Comparison of ENCODE assay signal across 9 cellular contexts in genomic region chr3:120418446-120418845, GRCh38. TPM values are rescaled to one million over a fixed set of nuclear protein-coding genes. Genes with fewer than 3 reads are reported as not detected.
DNase-seq lines count a peak whose midpoint lies in the region; ATAC-seq and TF ChIP-seq lines count a peak whose summit lies in the region.
"Had no signal": no experiment of that assay in that cellular context is flagged by ENCODE, and none has a peak within 500 bp of the region (broad histone marks: within the 10 kb centered on the region; RNA-seq: fewer than 3 reads in every experiment).

No MANE protein-coding gene starts in this region.

- H2AFZ ChIP-seq in SK-N-SH (ENCODE audit: low read depth) (no peak overlapping the region), mesenchymal stem cell (ENCODE audit: low read depth, low read length) (no peak overlapping the region)

- ATAC-seq in SK-N-SH treated with all-trans-retinoic acid at 6 μM for 48 hours (no peak), GM21447 (IDR thresholded peaks at IDR 0.05; ENCODE audit: unreplicated experiment) (no peak), HG02885 (IDR thresholded peaks at IDR 0.05; ENCODE audit: poor library complexity, unreplicated experiment) (no peak)

- WGBS in SK-N-SH (ENCODE audit: low lambda C conversion rate) = 79% methylated on average over 7 of the region's 7 CpGs
- 52% methylated on average over 3 of the region's 7 CpGs for WGBS in mesenchymal stem cell

- peaks cover 21% of the 10 kb centered on the region for H3K79me1 ChIP-seq in mesenchymal stem cell (replicated peaks; ENCODE audit: low read length, poor library complexity, severe bottlenecking)

- CTCF ChIA-PET in SK-N-SH (lab: Yijun Ruan, JAX) = interaction anchor here (0.7 to 12.9 kb wide), 35 partner anchors 14 to 823 kb away, joined by 3 to 269 read pairs (median 6); partner anchors contain the start of genes FSTL1 and LRRC58

- H3K27ac ChIP-seq in SK-N-SH (ENCODE audit: low read depth in 2 of 2, low read length in 1 of 2) = peak overlapping the region; percentile 96 to 98
- peak overlapping the region; percentile 81 for H3K27ac ChIP-seq in caudate nucleus (ENCODE audit: low read depth, low read length)
- H3K27ac ChIP-seq in mesenchymal stem cell (ENCODE audit: low read length, poor library complexity, severe bottlenecking) = peak overlapping the region; percentile 6
- H3K27ac ChIP-seq in tibial artery = peak overlapping the region; percentile 81 to 95

- no peak overlapping the region for H3K23ac ChIP-seq in mesenchymal stem cell (ENCODE audit: low read length in 2 of 2)

- POLR2A ChIA-PET in SK-N-SH (lab: Yijun Ruan, JAX) = interaction anchor here (0.5 to 2.7 kb wide), 4 partner anchors 32 to 323 kb away, joined by 3 to 18 read pairs (median 6); partner anchors contain the start of gene FSTL1

- peak overlapping the region; percentile 76; the same call in 1 of the 2 replicates for H3K4me2 ChIP-seq in SK-N-SH
- no peak overlapping the region for H3K4me2 ChIP-seq in mesenchymal stem cell (ENCODE audit: low read length, poor library complexity, severe bottlenecking)

- H3K4me1 ChIP-seq in SK-N-SH (ENCODE audit: control insufficient read depth in 1 of 2, insufficient read depth in 2 of 2, low read depth in 1 of 2, low read length in 1 of 2) = peaks cover 25 to 27% of the 10 kb centered on the region in 2 experiments
- peaks cover 17% of the 10 kb centered on the region for H3K4me1 ChIP-seq in mesenchymal stem cell (ENCODE audit: control insufficient read depth, insufficient read depth, low read depth, low read length)
- peaks cover 0 to 67% (median 54%) of the 10 kb centered on the region in 4 donors for H3K4me1 ChIP-seq in tibial artery

- H4K8ac ChIP-seq in mesenchymal stem cell (ENCODE audit: low read length) = no peak overlapping the region

- no peaks in the 10 kb centered on the region for H3K9me2 ChIP-seq in SK-N-SH

- H3K9me3 ChIP-seq in SK-N-SH (no peaks in the 10 kb centered on the region), mesenchymal stem cell (ENCODE audit: control insufficient read depth, low read length) (no peaks in the 10 kb centered on the region), tibial artery (no peaks in the 10 kb centered on the region)

- H3K14ac ChIP-seq in mesenchymal stem cell (ENCODE audit: low read length in 2 of 2) = no peak overlapping the region

- H3K9ac ChIP-seq in SK-N-SH (peak overlapping the region; percentile 59; the same call in 1 of the 2 replicates), mesenchymal stem cell (ENCODE audit: low read length) (peak overlapping the region; percentile 76)

- H3K4me3 ChIP-seq in SK-N-SH (ENCODE audit: low read depth in 2 of 2, low read length in 1 of 2) = no peak overlapping the region; a peak in 1 of 4 replicates
- H3K4me3 ChIP-seq in mesenchymal stem cell (ENCODE audit: insufficient read depth in 1 of 2, low read depth in 1 of 2, low read length in 2 of 2) = no peak overlapping the region
- H3K4me3 ChIP-seq in tibial artery = no peak overlapping the region

- no peak overlapping the region for H4K91ac ChIP-seq in mesenchymal stem cell (ENCODE audit: low read length)

- H4K20me1 ChIP-seq in SK-N-SH (ENCODE audit: insufficient read depth) = peaks cover 10% of the 10 kb centered on the region

- intact Hi-C loops in tibial artery (cut with DNase I; ENCODE audit: low total_unique reads) = loop anchor here (5.0 kb wide), 3 partner anchors 71 to 526 kb away; partner anchors contain the start of gene LRRC58

- no peak overlapping the region for H2AK5ac ChIP-seq in mesenchymal stem cell (ENCODE audit: low read length, severe bottlenecking)

- H2BK120ac ChIP-seq in mesenchymal stem cell (ENCODE audit: low read depth, low read length) = no peak overlapping the region

- no peak for TF ChIP-seq RAD21 in SK-N-SH (IDR thresholded peaks at IDR 0.05; ENCODE audit: low read length)

- H2BK5ac ChIP-seq in mesenchymal stem cell (ENCODE audit: low read depth, low read length, poor library complexity, severe bottlenecking) = no peak overlapping the region

- no peak overlapping the region for H2BK15ac ChIP-seq in mesenchymal stem cell (ENCODE audit: low read depth, poor library complexity, severe bottlenecking)

- no peak for TF ChIP-seq CTCF in SK-N-SH (IDR thresholded peaks at IDR 0.05)
- TF ChIP-seq CTCF in tibial artery (IDR thresholded peaks at IDR 0.05) = no peak

- peaks cover 17 to 46% of the 10 kb centered on the region in 2 experiments for H3K36me3 ChIP-seq in SK-N-SH (replicated peaks in 1 of 2; ENCODE audit: control insufficient read depth in 1 of 2, insufficient read depth in 2 of 2, low read length in 1 of 2)
- H3K36me3 ChIP-seq in mesenchymal stem cell (ENCODE audit: control insufficient read depth in 1 of 2, insufficient read depth in 2 of 2, low read depth in 1 of 2, low read length in 2 of 2) = peaks cover 14 to 59% of the 10 kb centered on the region in 2 experiments
- H3K36me3 ChIP-seq in tibial artery = peaks cover 0 to 3% (median 0%) of the 10 kb centered on the region in 3 donors

- DNase-seq in SK-N-SH (no peak), caudate nucleus (lab: John Stamatoyannopoulos, UW) (peak in 10 of 61 donors; percentile 24 to 75 (median 50)), mesenchymal stem cell (no peak), tibial artery (no peak)
- no peak for DNase-seq in activated CD8-positive, alpha-beta memory T cell treated with anti-CD3 and anti-CD28 coated beads, Interleukin-2, amount 50 U/mL, for 48 hours
- DNase-seq: KG1 had no signal

- H3K18ac ChIP-seq in mesenchymal stem cell (ENCODE audit: low read depth in 1 of 2, low read length in 2 of 2) = peak overlapping the region in 1 of 2 experiments; percentile 38

- peaks cover 82% of the 10 kb centered on the region for H3K79me2 ChIP-seq in SK-N-SH (ENCODE audit: insufficient read depth)

- no peak overlapping the region for H3K4ac ChIP-seq in mesenchymal stem cell (ENCODE audit: low read depth in 1 of 2, low read length in 2 of 2)

- TF ChIP-seq EP300 in SK-N-SH (IDR thresholded peaks at IDR 0.05; ENCODE audit: borderline replicate concordance in 1 of 2, low read depth in 1 of 2, low read length in 1 of 2) = no peak

- no peak overlapping the region for H2BK12ac ChIP-seq in mesenchymal stem cell (ENCODE audit: low read length in 2 of 2)

- H3K27me3 ChIP-seq in SK-N-SH (ENCODE audit: insufficient read depth) (no peaks in the 10 kb centered on the region), mesenchymal stem cell (ENCODE audit: control insufficient read depth in 1 of 2, insufficient read depth in 1 of 2, low read length in 2 of 2) (no peaks in the 10 kb centered on the region), tibial artery (no peaks in the 10 kb centered on the region)

- H3F3A ChIP-seq in SK-N-SH (replicated peaks; ENCODE audit: insufficient read depth) = peaks cover 32% of the 10 kb centered on the region

TF ChIP-seq in SK-N-SH, 30 proteins besides CTCF, POLR2A, EP300 and RAD21 (continues in another document):
- no peak for TF ChIP-seq RXRA (IDR thresholded peaks at IDR 0.05; ENCODE audit: borderline replicate concordance, low read depth)
- no peak for TF ChIP-seq NFIC (IDR thresholded peaks at IDR 0.05; ENCODE audit: borderline replicate concordance)
- TF ChIP-seq MEF2A (IDR thresholded peaks at IDR 0.05; ENCODE audit: borderline replicate concordance, low read depth) = no peak
- no peak for TF ChIP-seq IRF3 (IDR thresholded peaks at IDR 0.05; ENCODE audit: low read depth, low read length)
- no peak for TF ChIP-seq RFX5 (IDR thresholded peaks at IDR 0.05; ENCODE audit: low read length)
- no peak for TF ChIP-seq EZH2phosphoT487 (IDR thresholded peaks at IDR 0.05; ENCODE audit: borderline replicate concordance, low read depth)

TF ChIP-seq in SK-N-SH treated with all-trans-retinoic acid at 6 μM for 48 hours, 23 proteins besides CTCF, POLR2A, EP300 and RAD21:
- no peak for TF ChIP-seq OSR1 (CRISPR knock-in tag; IDR thresholded peaks at IDR 0.05)
- TF ChIP-seq ZNF8 (CRISPR knock-in tag; IDR thresholded peaks at IDR 0.05) = no peak
- no peak for TF ChIP-seq POU6F1 (CRISPR knock-in tag; IDR thresholded peaks at IDR 0.05; ENCODE audit: borderline replicate concordance, low read depth)
- TF ChIP-seq SNAI2 (CRISPR knock-in tag; IDR thresholded peaks at IDR 0.05) = no peak
- TF ChIP-seq TOX (CRISPR knock-in tag; IDR thresholded peaks at IDR 0.05; ENCODE audit: borderline replicate concordance) = no peak
- no peak for TF ChIP-seq BACH2 (CRISPR knock-in tag; IDR thresholded peaks at IDR 0.05; ENCODE audit: borderline replicate concordance)
- TF ChIP-seq PPARA (CRISPR knock-in tag; IDR thresholded peaks at IDR 0.05; ENCODE audit: borderline replicate concordance) = no peak
- no peak for TF ChIP-seq ISL1 (CRISPR knock-in tag; IDR thresholded peaks at IDR 0.05)
- no peak for TF ChIP-seq PATZ1 (CRISPR knock-in tag; IDR thresholded peaks at IDR 0.05; ENCODE audit: borderline replicate concordance)

RNA-seq across cellular contexts. Expression of gene FSTL1, which starts 32.3 kb away (rescaled TPM):
- 329 and 454 TPM in 2 replicates for polyA plus RNA-seq in SK-N-SH (2012; rRNA removed)
- 409 and 444 TPM in 2 replicates for polyA plus RNA-seq in SK-N-SH (2012; cell fraction: cytosol; rRNA removed)
- 657 and 858 TPM in 2 replicates for polyA plus RNA-seq in SK-N-SH (2012; cell fraction: nucleus; rRNA removed)
- polyA plus RNA-seq in mesenchymal stem cell (2013, experiment 1 of 2) = 544 TPM
- 562 TPM for polyA plus RNA-seq in mesenchymal stem cell (2013, experiment 2 of 2)

Comparison
In these comparisons a context has a peak if more than half of its experiments do, and no peak if none do; other contexts are left out.
1. H3K27ac ChIP-seq: peak in every context shown above with its lines; median percentile 97 in SK-N-SH; 88 in tibial artery; 81 in caudate nucleus; 6 in mesenchymal stem cell.